In the genomic region with DNA sequence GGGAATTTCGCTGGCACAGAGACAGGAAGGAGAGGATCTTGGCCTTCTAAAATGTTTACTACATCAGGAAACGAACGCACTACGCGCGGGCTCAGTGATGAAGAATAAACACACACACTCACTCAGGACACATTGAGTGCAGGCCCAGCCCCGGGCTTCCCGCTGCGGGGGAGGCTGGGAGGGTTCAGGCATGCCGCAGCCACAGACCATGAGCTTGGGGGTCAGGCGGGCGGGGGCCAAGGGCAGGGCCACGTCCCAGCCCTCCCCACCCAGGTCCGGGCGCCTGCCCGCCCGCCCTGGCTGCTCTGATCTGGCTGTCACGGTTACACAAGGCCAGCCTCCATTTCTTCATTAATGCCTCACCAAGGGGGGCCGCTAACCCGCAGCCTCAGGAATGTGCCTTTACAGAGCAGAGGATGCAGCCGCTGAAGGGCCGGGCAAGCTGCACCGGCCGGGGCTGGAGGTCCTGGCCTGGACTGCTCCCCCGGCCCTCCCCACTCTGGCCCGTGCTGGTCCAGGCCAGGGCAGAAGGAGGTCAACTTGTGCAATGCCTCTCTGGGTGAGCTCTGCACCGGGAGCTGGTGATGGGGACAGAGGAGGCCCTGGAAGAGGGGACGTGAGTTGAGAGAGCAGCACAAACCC, we compare ENCODE assay signal across 11 cellular contexts. TPM values are rescaled to one million over a fixed set of nuclear protein-coding genes. Genes with fewer than 3 reads are reported as not detected.
DNase-seq lines count a peak whose midpoint lies in the region; ATAC-seq and TF ChIP-seq lines count a peak whose summit lies in the region.
"Had no signal": no experiment of that assay in that cellular context is flagged by ENCODE, and none has a peak within 500 bp of the region (broad histone marks: within the 10 kb centered on the region; RNA-seq: fewer than 3 reads in every experiment).

No MANE protein-coding gene starts in this region.

- ATAC-seq in aorta (ENCODE audit: low FRiP score) (peak; percentile 69), HG02840 (IDR thresholded peaks at IDR 0.05; ENCODE audit: low FRiP score, unreplicated experiment) (no peak)
- ATAC-seq in activated T-cell treated with anti-CD3 and anti-CD28 coated beads, Interleukin-2, amount 50 U/mL, for 72 hours (replicated peaks in 1 of 2) = no peak
- ATAC-seq: natural killer cell had no signal

- no peak overlapping the region for H2AFZ ChIP-seq in OCI-LY7 (ENCODE audit: low read length)

- H3K36me3 ChIP-seq in esophagus muscularis mucosa (no peaks in the 10 kb centered on the region), aorta (ENCODE audit: control insufficient read depth in 1 of 2, insufficient read depth in 2 of 2, low read length in 1 of 2) (no peaks in the 10 kb centered on the region), OCI-LY7 (ENCODE audit: insufficient read depth, low read length) (no peaks in the 10 kb centered on the region)

- no peak for TF ChIP-seq EP300 in esophagus muscularis mucosa (IDR thresholded peaks at IDR 0.05)

- peaks cover 30% of the 10 kb centered on the region for H3K27me3 Mint-ChIP-seq in activated naive CD4-positive, alpha-beta T cell treated with anti-CD3 and anti-CD28 coated beads, Interleukin-2, amount 10 ng/mL, durations not matched to agents 7 days and 5 days
- H3K27me3 Mint-ChIP-seq in mesothelial cell of epicardium (ENCODE audit: low read depth) = peaks cover 4% of the 10 kb centered on the region
- H3K27me3 Mint-ChIP-seq in activated T-cell treated with anti-CD3 and anti-CD28 coated beads, Interleukin-2, amount 50 U/mL, for 72 hours (ENCODE audit: low read depth) = peaks cover 19% of the 10 kb centered on the region

- no peaks in the 10 kb centered on the region for H3K36me3 Mint-ChIP-seq in activated naive CD4-positive, alpha-beta T cell treated with anti-CD3 and anti-CD28 coated beads, Interleukin-2, amount 10 ng/mL, durations not matched to agents 7 days and 5 days
- no peaks in the 10 kb centered on the region for H3K36me3 Mint-ChIP-seq in mesothelial cell of epicardium
- no peaks in the 10 kb centered on the region for H3K36me3 Mint-ChIP-seq in activated T-cell treated with anti-CD3 and anti-CD28 coated beads, Interleukin-2, amount 50 U/mL, for 72 hours (ENCODE audit: insufficient read depth in 2 of 2)
- H3K36me3 Mint-ChIP-seq: natural killer cell had no signal

- H3K27me3 ChIP-seq in esophagus muscularis mucosa = peaks cover 0 to 23% (median 0%) of the 10 kb centered on the region in 4 donors
- H3K27me3 ChIP-seq in aorta (ENCODE audit: control insufficient read depth in 1 of 2, insufficient read depth in 2 of 2, low read length in 1 of 2) = no peaks in the 10 kb centered on the region

- no peak for TF ChIP-seq POLR2A in esophagus muscularis mucosa (IDR thresholded peaks at IDR 0.05; ENCODE audit: low read depth)

- H3K4me1 Mint-ChIP-seq in activated naive CD4-positive, alpha-beta T cell treated with anti-CD3 and anti-CD28 coated beads, Interleukin-2, amount 10 ng/mL, durations not matched to agents 7 days and 5 days = peaks cover 7% of the 10 kb centered on the region
- H3K4me1 Mint-ChIP-seq in mesothelial cell of epicardium = peaks cover 17% of the 10 kb centered on the region
- H3K4me1 Mint-ChIP-seq in activated T-cell treated with anti-CD3 and anti-CD28 coated beads, Interleukin-2, amount 50 U/mL, for 72 hours (ENCODE audit: low read depth) = peaks cover 6% of the 10 kb centered on the region

- peak overlapping the region in 2 of 4 donors; percentile 19 to 20 for H3K4me3 ChIP-seq in esophagus muscularis mucosa
- H3K4me3 ChIP-seq in aorta (ENCODE audit: low read length in 2 of 2) = no peak overlapping the region
- H3K4me3 ChIP-seq in OCI-LY7 (ENCODE audit: low read depth, low read length, poor library complexity, severe bottlenecking) = no peak overlapping the region

- POLR2A ChIA-PET in OCI-LY7 (lab: Charles Lee) = no interaction called here

- no peak overlapping the region for H3K4me2 ChIP-seq in OCI-LY7 (ENCODE audit: low read length)

- peak overlapping the region; percentile 62 to 77 (median 71) for H3K27ac ChIP-seq in esophagus muscularis mucosa (replicated peaks in 1 of 4)
- no peak overlapping the region for H3K27ac ChIP-seq in aorta (ENCODE audit: low read depth in 1 of 2, low read length in 2 of 2)
- H3K27ac ChIP-seq in OCI-LY7 (ENCODE audit: low read depth, low read length, poor library complexity, severe bottlenecking) = no peak overlapping the region

- CTCF ChIA-PET in activated naive CD4-positive, alpha-beta T cell treated with anti-CD3 and anti-CD28 coated beads, Interleukin-2, amount 10 ng/mL, durations not matched to agents 7 days and 5 days (lab: Charles Lee) = no interaction called here
- CTCF ChIA-PET in OCI-LY7 (lab: Charles Lee; ENCODE audit: unreplicated experiment) = no interaction called here

- intact Hi-C loops in esophagus muscularis mucosa (cut with DNase I) (no loop called here), aorta (cut with DNase I) (no loop called here), OCI-LY7 (cut with micrococcal nuclease; ENCODE audit: unreplicated experiment) (no loop called here)

- no peak overlapping the region for H3K27ac Mint-ChIP-seq in activated naive CD4-positive, alpha-beta T cell treated with anti-CD3 and anti-CD28 coated beads, Interleukin-2, amount 10 ng/mL, durations not matched to agents 7 days and 5 days
- peak overlapping the region; percentile 71 for H3K27ac Mint-ChIP-seq in mesothelial cell of epicardium
- H3K27ac Mint-ChIP-seq in activated T-cell treated with anti-CD3 and anti-CD28 coated beads, Interleukin-2, amount 50 U/mL, for 72 hours = no peak overlapping the region
- H3K27ac Mint-ChIP-seq: natural killer cell had no signal

- H3K9me3 Mint-ChIP-seq in activated naive CD4-positive, alpha-beta T cell treated with anti-CD3 and anti-CD28 coated beads, Interleukin-2, amount 10 ng/mL, durations not matched to agents 7 days and 5 days = no peaks in the 10 kb centered on the region
- peaks cover 3% of the 10 kb centered on the region for H3K9me3 Mint-ChIP-seq in mesothelial cell of epicardium
- no peaks in the 10 kb centered on the region for H3K9me3 Mint-ChIP-seq in activated T-cell treated with anti-CD3 and anti-CD28 coated beads, Interleukin-2, amount 50 U/mL, for 72 hours
- H3K9me3 Mint-ChIP-seq: natural killer cell had no signal

- no peaks in the 10 kb centered on the region for H3K9me2 ChIP-seq in OCI-LY7 (ENCODE audit: insufficient read depth, low read length)

- no peak for TF ChIP-seq CTCF in esophagus muscularis mucosa (IDR thresholded peaks at IDR 0.05)
- no peak for TF ChIP-seq CTCF in mesothelial cell of epicardium (IDR thresholded peaks at IDR 0.05; ENCODE audit: unreplicated experiment)
- TF ChIP-seq CTCF in OCI-LY7 (conservative IDR thresholded peaks at IDR 0.05; ENCODE audit: low read length) = no peak

- H3K9me3 ChIP-seq in esophagus muscularis mucosa = no peaks in the 10 kb centered on the region
- no peaks in the 10 kb centered on the region for H3K9me3 ChIP-seq in aorta (ENCODE audit: control insufficient read depth, low read length)
- no peaks in the 10 kb centered on the region for H3K9me3 ChIP-seq in OCI-LY7 (ENCODE audit: low read length)

- H3K4me1 ChIP-seq in esophagus muscularis mucosa = peaks cover 43 to 79% (median 49%) of the 10 kb centered on the region in 4 donors
- no peaks in the 10 kb centered on the region for H3K4me1 ChIP-seq in aorta (ENCODE audit: control insufficient read depth in 1 of 2, insufficient read depth in 2 of 2, low read length in 2 of 2)
- no peaks in the 10 kb centered on the region for H3K4me1 ChIP-seq in OCI-LY7 (ENCODE audit: insufficient read depth, low read length, poor library complexity, severe bottlenecking)

- no peaks in the 10 kb centered on the region for H4K20me1 ChIP-seq in OCI-LY7 (ENCODE audit: insufficient read depth, low read length)

- peak; percentile 8 for DNase-seq in activated naive CD4-positive, alpha-beta T cell treated with anti-CD3 and anti-CD28 coated beads, Interleukin-2, amount 50 U/mL, for 16 hours
- DNase-seq in activated naive CD4-positive, alpha-beta T cell treated with anti-CD3 and anti-CD28 coated beads, Interleukin-2, amount 10 ng/mL, durations not matched to agents 7 days and 5 days = no peak
- no peak for DNase-seq in esophagus muscularis mucosa (ENCODE audit: extremely low spot score)
- DNase-seq in mesothelial cell of epicardium (ENCODE audit: low spot score in 2 of 2, unreplicated experiment in 2 of 2) = peak in 1 of 2 experiments; percentile 53
- peak in 1 of 2 donors; percentile 80 for DNase-seq in aorta
- DNase-seq in OCI-LY7 (ENCODE audit: low spot score) = no peak
- no peak for DNase-seq in activated T-cell treated with anti-CD3 and anti-CD28 coated beads, Interleukin-2, amount 50 U/mL, for 72 hours
- DNase-seq: activated naive CD4-positive, alpha-beta T cell treated with Interleukin-2 at 50 U/mL for 16 hours; C1 segment of cervical spinal cord; natural killer cell had no signal

- 40% methylated on average over 8 of the region's 28 CpGs for WGBS in esophagus muscularis mucosa
- 75 to 87% methylated on average over 27 to 28 of the region's 28 CpGs for WGBS in aorta, 2 donors

- BruUV-seq in OCI-LY7 (replicated peaks; lab: Mats Ljungman, UMichigan) = no TSS peak

- no peak overlapping the region for H3K4me3 Mint-ChIP-seq in activated naive CD4-positive, alpha-beta T cell treated with anti-CD3 and anti-CD28 coated beads, Interleukin-2, amount 10 ng/mL, durations not matched to agents 7 days and 5 days
- no peak overlapping the region for H3K4me3 Mint-ChIP-seq in mesothelial cell of epicardium
- H3K4me3 Mint-ChIP-seq in activated T-cell treated with anti-CD3 and anti-CD28 coated beads, Interleukin-2, amount 50 U/mL, for 72 hours = no peak overlapping the region
- H3K4me3 Mint-ChIP-seq: natural killer cell had no signal

- H3K79me2 ChIP-seq in OCI-LY7 (ENCODE audit: insufficient read depth, low read depth, low read length) = no peaks in the 10 kb centered on the region

RNA-seq across cellular contexts. Expression of a gene that starts 41.7 kb away (rescaled TPM):
- total RNA-seq in esophagus muscularis mucosa (10 to 100 TPM; 25.5 to 59.6 (median 33.0) TPM), mesothelial cell of epicardium (3,009 to 3,275 TPM (median 3,171 TPM) in 3 replicates), aorta (100 to 1,000 TPM in 1 of 2 donors, 10 to 100 TPM in 1; 83.5 to 620 TPM), OCI-LY7 (2022) (not detected in 2 replicates)
- polyA plus RNA-seq in aorta = 1 to 10 TPM in 1 of 2 donors, under 1 TPM in 1; 0.67 to 1.8 TPM
- total RNA-seq in OCI-LY7 (2014; rRNA removed; shearing (Covaris generic)) = not detected in 2 replicates
- total RNA-seq in activated T-cell treated with anti-CD3 and anti-CD28 coated beads, Interleukin-2, amount 50 U/mL, for 72 hours = 10 to 100 TPM in 1 of 2 donors, 1 to 10 TPM in 1; 2.0 to 40.4 TPM
- total RNA-seq: natural killer cell had no signal

Comparison
In these comparisons a context has a peak if more than half of its experiments do, and no peak if none do; other contexts are left out.
1. H3K27ac ChIP-seq: peak in esophagus muscularis mucosa (4 of 4); none in aorta (0 of 2) and OCI-LY7 (single experiment).